Comparison of ENCODE assay signal across 13 cellular contexts in genomic region chr16:12158428-12158827, GRCh38.
DNase-seq lines count a peak whose midpoint lies in the region; ATAC-seq and TF ChIP-seq lines count a peak whose summit lies in the region.
"Had no signal": no experiment of that assay in that cellular context is flagged by ENCODE, and none has a peak within 500 bp of the region (broad histone marks: within the 10 kb centered on the region; RNA-seq: fewer than 3 reads in every experiment).

No MANE protein-coding gene starts in this region.

- peaks cover 26% of the 10 kb centered on the region for H3K4me1 Mint-ChIP-seq in T-helper 17 cell
- peaks cover 13 to 21% of the 10 kb centered on the region in 2 experiments for H3K4me1 Mint-ChIP-seq in H9

- H3K36me3 ChIP-seq in PC-9 (ENCODE audit: low read depth) (no peaks in the 10 kb centered on the region), ascending aorta (no peaks in the 10 kb centered on the region)

- H2BK20ac ChIP-seq in H9 (ENCODE audit: low read depth, low read length, poor library complexity, severe bottlenecking): no peak overlapping the region

- H3K4me1 ChIP-seq in PC-9 (replicated peaks; ENCODE audit: insufficient read depth) (peaks cover 9% of the 10 kb centered on the region; the same call in 1 of the 2 replicates), ascending aorta (no peaks in the 10 kb centered on the region), H9 (ENCODE audit: insufficient read depth, low read length) (no peaks in the 10 kb centered on the region)

- no peaks in the 10 kb centered on the region for H3K27me3 ChIP-seq in PC-9 (ENCODE audit: insufficient read depth, low read depth)
- no peaks in the 10 kb centered on the region for H3K27me3 ChIP-seq in ascending aorta
- no peaks in the 10 kb centered on the region for H3K27me3 ChIP-seq in H9 (ENCODE audit: insufficient read depth, low read length)

- H3K36me3 Mint-ChIP-seq in T-helper 17 cell (ENCODE audit: low read depth) (peaks cover 3% of the 10 kb centered on the region), H9 (ENCODE audit: insufficient read depth in 1 of 3, low read depth in 3 of 3) (no peaks in the 10 kb centered on the region; a peak in 1 of 7 replicates)

- no peaks in the 10 kb centered on the region for H3K27me3 Mint-ChIP-seq in T-helper 17 cell
- H3K27me3 Mint-ChIP-seq in H9 (ENCODE audit: low read depth): no peaks in the 10 kb centered on the region

- ATAC-seq in esophagus mucosa (peak; percentile 81), T-helper 17 cell (no peak)

- no peak overlapping the region for H2BK120ac ChIP-seq in H9 (ENCODE audit: low read depth, low read length, poor library complexity, severe bottlenecking)

- DNase-seq in GM03348 (ENCODE audit: low spot score) (peak; percentile 85), RPMI7951 (ENCODE audit: low read depth) (peak; percentile 96), renal cortical epithelial cell (ENCODE audit: low read depth) (peak; percentile 95), PC-9 (no peak), ascending aorta (ENCODE audit: low spot score in 2 of 2) (no peak), T-helper 17 cell (no peak), H9 (no peak)
- DNase-seq: activated CD8-positive, alpha-beta memory T cell treated with anti-CD3 and anti-CD28 coated beads, Interleukin-2, amount 50 U/mL, for 4 hours; COR-L47; effector memory CD4-positive, alpha-beta T cell; NCI-H1092 treated with DMSO at 0.1 percent for 48 hours; NCI-H524 treated with DMSO at 0.1 percent for 48 hours had no signal

- H4K5ac ChIP-seq in H9 (ENCODE audit: insufficient read length, low read depth, low read length): no peak overlapping the region

- no TSS peak for BruUV-seq in PC-9 (replicated peaks; lab: Mats Ljungman, UMichigan)

- no peaks in the 10 kb centered on the region for H4K20me1 ChIP-seq in PC-9 (ENCODE audit: insufficient read depth)
- no peaks in the 10 kb centered on the region for H4K20me1 ChIP-seq in H9 (ENCODE audit: control insufficient read depth, insufficient read depth, insufficient read length)

- H3K9me2 ChIP-seq in PC-9 (ENCODE audit: insufficient read depth): no peaks in the 10 kb centered on the region

- H3K4me3 Mint-ChIP-seq in T-helper 17 cell (no peak overlapping the region), H9 (no peak overlapping the region)

- no peak overlapping the region for H3K27ac ChIP-seq in PC-9
- no peak overlapping the region for H3K27ac ChIP-seq in ascending aorta
- H3K27ac ChIP-seq in H9 (ENCODE audit: insufficient read length, low read depth, low read length): no peak overlapping the region

- H3K79me2 ChIP-seq in PC-9 (ENCODE audit: low read depth) (no peaks in the 10 kb centered on the region), H9 (ENCODE audit: insufficient read depth, low read length) (no peaks in the 10 kb centered on the region)

- H2AK5ac ChIP-seq in H9 (ENCODE audit: insufficient read length, low read length): no peak overlapping the region

- H3K9me3 ChIP-seq in PC-9 (ENCODE audit: insufficient read depth, low read depth) (no peaks in the 10 kb centered on the region), ascending aorta (no peaks in the 10 kb centered on the region), T-helper 17 cell (ENCODE audit: control insufficient read depth, low read length, poor library complexity, severe bottlenecking) (no peaks in the 10 kb centered on the region), H9 (ENCODE audit: control insufficient read depth, low read depth, low read length) (no peaks in the 10 kb centered on the region)

- no peaks in the 10 kb centered on the region for H3K79me1 ChIP-seq in H9 (ENCODE audit: insufficient read depth, low read depth, low read length, poor library complexity, severe bottlenecking)

- no peak overlapping the region for H2BK12ac ChIP-seq in H9 (ENCODE audit: insufficient read length, low read depth, low read length)

- no peaks in the 10 kb centered on the region for H3K23me2 ChIP-seq in H9 (ENCODE audit: insufficient read length, low read depth, low read length, poor library complexity, severe bottlenecking)

- H3K4me3 ChIP-seq in PC-9 (no peak overlapping the region), ascending aorta (no peak overlapping the region)

- intact Hi-C loops in PC-9 (cut with micrococcal nuclease; ENCODE audit: unreplicated experiment): loop anchor here (5.0 kb wide), 1 partner anchor 49 kb away; no protein-coding TSS in a partner anchor
- intact Hi-C loops in ascending aorta (cut with DNase I): no loop called here

- H3K27ac Mint-ChIP-seq in T-helper 17 cell: no peak overlapping the region
- no peak overlapping the region for H3K27ac Mint-ChIP-seq in H9

- CTCF ChIA-PET in PC-9 (lab: Charles Lee): no interaction called here

- H3K18ac ChIP-seq in H9 (ENCODE audit: insufficient read length, low read depth, low read length): no peak overlapping the region

- no peak overlapping the region for H3K4me2 ChIP-seq in PC-9
- no peak overlapping the region for H3K4me2 ChIP-seq in H9 (ENCODE audit: insufficient read depth, insufficient read length, low read length)

- H4K91ac ChIP-seq in H9 (ENCODE audit: insufficient read length, low read depth, low read length): no peak overlapping the region

- H3K14ac ChIP-seq in H9 (ENCODE audit: insufficient read depth, low read length): no peak overlapping the region

- H3K56ac ChIP-seq in H9 (ENCODE audit: insufficient read length, low read depth, low read length): no peak overlapping the region

- TF ChIP-seq CTCF in PC-9 (conservative IDR thresholded peaks at IDR 0.05) (no peak), ascending aorta (IDR thresholded peaks at IDR 0.05) (no peak), H9 (conservative IDR thresholded peaks at IDR 0.05) (no peak)

- no peaks in the 10 kb centered on the region for H3K9me3 Mint-ChIP-seq in H9

- POLR2A ChIA-PET in PC-9 (lab: Charles Lee; ENCODE audit: unreplicated experiment): no interaction called here

- no peak overlapping the region for H2AFZ ChIP-seq in PC-9
- H2AFZ ChIP-seq in H9 (ENCODE audit: low read length): no peak overlapping the region

- no peak overlapping the region for H3K4ac ChIP-seq in H9 (ENCODE audit: low read depth, low read length)

- no CpG with 5 or more reads among the region's 10 CpGs for WGBS in H9 (ENCODE audit: extremely low coverage, insufficient read length, low lambda C conversion rate)

- H3K23ac ChIP-seq in H9 (ENCODE audit: insufficient read length, low read depth, low read length): no peak overlapping the region

- no peak overlapping the region for H4K8ac ChIP-seq in H9 (replicated peaks; ENCODE audit: insufficient read length, low read depth, low read length)

- H3F3A ChIP-seq in PC-9 (ENCODE audit: insufficient read depth, low read depth): no peaks in the 10 kb centered on the region

- no peak overlapping the region for H3T11ph ChIP-seq in H9 (ENCODE audit: low read length)

- no peak overlapping the region for H2BK5ac ChIP-seq in H9 (ENCODE audit: insufficient read length, low read length)

- no peak overlapping the region for H2BK15ac ChIP-seq in H9 (ENCODE audit: low read depth, low read length)

- H3K9ac ChIP-seq in H9 (ENCODE audit: extremely low read depth, insufficient read length, low read length): no peak overlapping the region

Comparison
In these comparisons a context has a peak if more than half of its experiments do, and no peak if none do; other contexts are left out.
1. DNase-seq: peak in GM03348 (single experiment), RPMI7951 (single experiment) and renal cortical epithelial cell (single experiment); none in PC-9 (0 of 2), ascending aorta (0 of 2), T-helper 17 cell (0 of 3) and H9 (single experiment).